Comparison of ENCODE assay signal across 10 cellular contexts in genomic region chr10:92124524-92125168, GRCh38.
DNase-seq lines count a peak whose midpoint lies in the region; ATAC-seq and TF ChIP-seq lines count a peak whose summit lies in the region.
"Had no signal": no experiment of that assay in that cellular context is flagged by ENCODE, and none has a peak within 500 bp of the region (broad histone marks: within the 10 kb centered on the region; RNA-seq: fewer than 3 reads in every experiment).

No MANE protein-coding gene starts in this region.

- CTCF ChIA-PET in Panc1 (lab: Charles Lee), result no interaction called here

- ATAC-seq in Panc1 (peak; percentile 20; the same call in 1 of the 2 replicates), GM18858 (IDR thresholded peaks at IDR 0.05; ENCODE audit: unreplicated experiment) (no peak)

- H3K27me3 ChIP-seq in Panc1 (ENCODE audit: control insufficient read depth, insufficient read depth, low read length) (no peaks in the 10 kb centered on the region), smooth muscle cell (ENCODE audit: low read depth) (no peaks in the 10 kb centered on the region)
- H3K27me3 ChIP-seq: ovary had no signal

- H3F3A ChIP-seq in smooth muscle cell (ENCODE audit: low read depth), result no peaks in the 10 kb centered on the region

- POLR2A ChIA-PET in Panc1 (lab: Charles Lee), result interaction anchor here (0.7 kb wide), 1 partner anchor 331 kb away, joined by 6 read pairs; no protein-coding TSS in a partner anchor

- H3K27ac Mint-ChIP-seq in T-helper 2 cell treated with Interferon-gamma antibody and Interleukin-4, amounts not matched to agents 5 μg/mL and 100 μg/mL, for 36 hours, result no peak overlapping the region

- TF ChIP-seq CTCF in AG09319 (IDR thresholded peaks at IDR 0.05; ENCODE audit: low read depth, low read length) (no peak), Panc1 (IDR thresholded peaks at IDR 0.05) (no peak), fibroblast of mammary gland (conservative IDR thresholded peaks at IDR 0.05; ENCODE audit: control insufficient read depth, insufficient read depth, low read depth, low read length) (no peak), smooth muscle cell (IDR thresholded peaks at IDR 0.05; ENCODE audit: borderline replicate concordance, insufficient read depth, poor library complexity, severe bottlenecking) (no peak)

- H3K36me3 Mint-ChIP-seq in T-helper 2 cell treated with Interferon-gamma antibody and Interleukin-4, amounts not matched to agents 5 μg/mL and 100 μg/mL, for 36 hours (ENCODE audit: low read depth), result no peaks in the 10 kb centered on the region

- peak; percentile 43 for DNase-seq in AG09319 (ENCODE audit: extremely low read depth, low read depth)
- no peak for DNase-seq in Panc1 (ENCODE audit: low read depth, low spot score)
- peak; percentile 95 for DNase-seq in fibroblast of mammary gland (ENCODE audit: low read depth)
- peak; percentile 16 for DNase-seq in myocyte (ENCODE audit: low read depth)
- no peak for DNase-seq in SK-N-DZ (ENCODE audit: low spot score)
- no peak for DNase-seq in smooth muscle cell (lab: John Stamatoyannopoulos, UW; ENCODE audit: unreplicated experiment)
- no peak for DNase-seq in T-helper 2 cell treated with Interferon-gamma antibody and Interleukin-4, amounts not matched to agents 5 μg/mL and 100 μg/mL, for 36 hours (ENCODE audit: low spot score)
- DNase-seq: NCI-H526 had no signal

- H3K79me2 ChIP-seq in smooth muscle cell (ENCODE audit: low read depth), result no peaks in the 10 kb centered on the region

- in situ Hi-C loops in Panc1 (cut with HindIII; ENCODE audit: low pct_unique_long_range_greater_than_20kb, low sequenced_read_pairs), result no loop called here

- no peak overlapping the region for H3K4me3 Mint-ChIP-seq in T-helper 2 cell treated with Interferon-gamma antibody and Interleukin-4, amounts not matched to agents 5 μg/mL and 100 μg/mL, for 36 hours

- no peaks in the 10 kb centered on the region for H3K9me3 Mint-ChIP-seq in T-helper 2 cell treated with Interferon-gamma antibody and Interleukin-4, amounts not matched to agents 5 μg/mL and 100 μg/mL, for 36 hours

- no peaks in the 10 kb centered on the region for H4K20me1 ChIP-seq in smooth muscle cell (ENCODE audit: low read depth)

- H3K4me2 ChIP-seq in smooth muscle cell, result no peak overlapping the region

- H3K4me3 ChIP-seq in Panc1 (ENCODE audit: low read depth in 2 of 2, low read length in 2 of 2), result no peak overlapping the region
- H3K4me3 ChIP-seq in fibroblast of mammary gland (ENCODE audit: control insufficient read depth, low read depth, low read length), result no peak overlapping the region
- no peak overlapping the region for H3K4me3 ChIP-seq in smooth muscle cell
- H3K4me3 ChIP-seq: ovary had no signal

- 76% methylated on average over 3 of the region's 3 CpGs for WGBS in smooth muscle cell (ENCODE audit: low lambda C conversion rate)

- no peak overlapping the region; the same call in 1 of the 2 replicates for H3K27ac ChIP-seq in Panc1 (ENCODE audit: low read length)
- no peak overlapping the region for H3K27ac ChIP-seq in smooth muscle cell (ENCODE audit: low read depth)

- no TSS peak for BruUV-seq in Panc1 (replicated peaks; lab: Mats Ljungman, UMichigan)

- H3K27me3 Mint-ChIP-seq in T-helper 2 cell treated with Interferon-gamma antibody and Interleukin-4, amounts not matched to agents 5 μg/mL and 100 μg/mL, for 36 hours (ENCODE audit: low read depth), result peaks cover 4% of the 10 kb centered on the region

- intact Hi-C loops in Panc1 (cut with micrococcal nuclease; ENCODE audit: unreplicated experiment), result no loop called here

- H3K4me1 ChIP-seq in Panc1 (ENCODE audit: control insufficient read depth, insufficient read depth, low read length) (peaks cover 16% of the 10 kb centered on the region), smooth muscle cell (ENCODE audit: low read depth) (no peaks in the 10 kb centered on the region)

- no peaks in the 10 kb centered on the region for H3K36me3 ChIP-seq in Panc1 (ENCODE audit: control insufficient read depth, insufficient read depth, low read length)
- H3K36me3 ChIP-seq in smooth muscle cell (ENCODE audit: low read depth), result no peaks in the 10 kb centered on the region
- H3K36me3 ChIP-seq: ovary had no signal

- H3K9ac ChIP-seq in smooth muscle cell (ENCODE audit: low read depth), result no peak overlapping the region

- H3K9me3 ChIP-seq in Panc1 (ENCODE audit: control insufficient read depth, insufficient read depth, low read depth, low read length), result no peaks in the 10 kb centered on the region
- no peaks in the 10 kb centered on the region for H3K9me3 ChIP-seq in smooth muscle cell (replicated peaks; ENCODE audit: low read depth)
- H3K9me3 ChIP-seq: ovary had no signal

- H3K4me1 Mint-ChIP-seq in T-helper 2 cell treated with Interferon-gamma antibody and Interleukin-4, amounts not matched to agents 5 μg/mL and 100 μg/mL, for 36 hours (ENCODE audit: low read depth), result no peaks in the 10 kb centered on the region

- H2AFZ ChIP-seq in smooth muscle cell (ENCODE audit: low read depth), result no peak overlapping the region

Comparison
In these comparisons a context has a peak if more than half of its experiments do, and no peak if none do; other contexts are left out.
1. DNase-seq: peak in AG09319 (single experiment), fibroblast of mammary gland (single experiment) and myocyte (single experiment); none in Panc1 (single experiment), SK-N-DZ (single experiment), smooth muscle cell (single experiment) and T-helper 2 cell treated with Interferon-gamma antibody and Interleukin-4, amounts not matched to agents 5 μg/mL and 100 μg/mL, for 36 hours (single experiment).